Comparison of ENCODE assay signal across 23 cellular contexts in genomic region chr2:108895188-108895587, GRCh38.
"Had no signal": no experiment of that assay in that cellular context is flagged by ENCODE, and none has a peak within 500 bp of the region (broad histone marks: within the 10 kb centered on the region; RNA-seq: fewer than 3 reads in every experiment).

No MANE protein-coding gene starts in this region.

- H3K36me3 ChIP-seq: ovary, suprapubic skin, vagina had no signal

- DNase-seq: dorsolateral prefrontal cortex; effector CD4-positive, alpha-beta T cell; hypothalamus; immature natural killer cell; islet precursor cell; kidney glomerular epithelial cell; mesenchymal stem cell; midbrain; natural killer cell; occipital lobe; ovary; psoas muscle; right cardiac atrium; stimulated activated CD4-positive, alpha-beta T cell treated with anti-CD3 and anti-CD28 coated beads, Interleukin-15, amount 100 ng/mL, for 24 hours; stimulated activated CD4-positive, alpha-beta T cell treated with anti-CD3 and anti-CD28 coated beads, Interleukin-4, amount 100 ng/mL, for 1 hour; stimulated activated CD8-positive, alpha-beta memory T cell treated with anti-CD3 and anti-CD28 coated beads, Interleukin-4, amount 100 ng/mL, for 48 hours; stimulated activated naive CD4-positive, alpha-beta T cell; stimulated activated naive CD8-positive, alpha-beta T cell treated with anti-CD3 and anti-CD28 coated beads, Interleukin-15, amount 100 ng/mL, for 72 hours; trophoblast cell had no signal

- FAIRE-seq: frontal cortex had no signal

- H3K27me3 ChIP-seq: dorsolateral prefrontal cortex, ovary, vagina had no signal

- H3K4me3 ChIP-seq: dorsolateral prefrontal cortex, ovary, psoas muscle, skin epidermis, suprapubic skin, vagina had no signal

- H3K9me3 ChIP-seq: suprapubic skin had no signal

- ATAC-seq: natural killer cell; psoas muscle; right cardiac atrium; stimulated activated naive CD8-positive, alpha-beta T cell treated with anti-CD3 and anti-CD28 coated beads, Interleukin-15, amount 100 ng/mL, for 72 hours had no signal

- H3K27ac ChIP-seq: dorsolateral prefrontal cortex, ovary, psoas muscle, skin epidermis, suprapubic skin, vagina had no signal

- H3K4me1 ChIP-seq: psoas muscle, suprapubic skin, vagina had no signal
